ENCODE assay signal across 8 cellular contexts in the genomic region with DNA sequence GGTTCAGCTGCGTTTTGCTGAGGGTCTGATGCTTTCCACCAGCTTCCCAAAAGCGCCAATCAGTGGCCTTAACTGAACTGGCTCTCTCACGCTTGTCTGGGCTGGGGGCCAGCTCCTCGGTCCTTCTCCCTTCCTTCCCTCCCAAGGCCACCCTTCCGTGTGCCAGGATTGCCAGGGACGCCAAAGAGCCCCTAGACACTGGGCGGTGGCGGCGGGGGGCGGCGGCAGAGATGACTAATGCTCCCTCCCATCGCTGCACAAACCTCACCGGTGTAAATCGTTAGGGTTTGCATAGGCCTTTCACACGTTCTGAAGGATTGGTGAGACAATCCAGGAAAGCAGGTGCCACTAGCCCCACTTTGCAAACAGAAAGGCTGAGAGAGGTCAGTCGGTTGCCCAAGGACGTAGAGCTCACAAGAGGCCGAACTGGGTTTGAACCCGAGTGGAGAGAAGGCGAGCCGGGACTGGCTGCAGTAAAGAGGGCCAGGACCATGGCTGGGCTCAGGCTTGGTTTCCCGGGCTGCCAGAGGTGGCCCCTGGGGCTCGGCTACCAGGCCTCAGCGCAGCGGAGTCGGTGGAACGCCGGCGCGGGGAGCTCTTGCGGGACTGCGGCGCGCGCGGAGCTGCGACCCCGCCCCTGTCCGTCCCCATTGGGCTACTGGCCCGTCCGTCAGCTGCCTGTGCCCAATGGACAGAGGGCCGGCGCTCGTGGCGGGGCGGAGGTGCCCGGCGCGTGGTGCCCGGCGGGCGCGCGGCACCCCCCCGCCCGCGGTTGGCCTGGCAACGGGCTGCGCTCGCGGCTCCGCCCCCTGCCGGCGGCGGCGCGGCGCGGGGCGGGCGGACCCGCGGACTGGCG. TPM values are rescaled to one million over a fixed set of nuclear protein-coding genes. Genes with fewer than 3 reads are reported as not detected.
DNase-seq lines count a peak whose midpoint lies in the region; ATAC-seq and TF ChIP-seq lines count a peak whose summit lies in the region.

No MANE protein-coding gene starts in this region.

- no peaks in the 10 kb centered on the region for H3K9me3 Mint-ChIP-seq in CD4-positive, alpha-beta T cell
- H3K9me3 Mint-ChIP-seq in nephron progenitor cell = no peaks in the 10 kb centered on the region

- peaks cover 64% of the 10 kb centered on the region for H3K4me1 ChIP-seq in Karpas-422 (ENCODE audit: low read length)

- no peaks in the 10 kb centered on the region for H3K36me3 ChIP-seq in Karpas-422 (ENCODE audit: insufficient read depth, low read length)

- DNase-seq in CD4-positive, alpha-beta T cell = peak; percentile 78 to 89 (median 84)
- DNase-seq in Karpas-422 = peak; percentile 97
- peak; percentile 89 for DNase-seq in activated gamma-delta T cell (lab: John Stamatoyannopoulos, UW)
- DNase-seq in fibroblast of villous mesenchyme (ENCODE audit: low read depth) = peak; percentile 90
- peak; percentile 99 for DNase-seq in nephron progenitor cell
- DNase-seq in stimulated activated naive CD4-positive, alpha-beta T cell treated with Interleukin-2 at 50 U/mL for 16 hours (lab: John Stamatoyannopoulos, UW) = peak; percentile 88

- peaks cover 17% of the 10 kb centered on the region for H3K27me3 Mint-ChIP-seq in CD4-positive, alpha-beta T cell
- H3K27me3 Mint-ChIP-seq in nephron progenitor cell (ENCODE audit: low read depth, poor library complexity) = peaks cover 63% of the 10 kb centered on the region

- no peaks in the 10 kb centered on the region for H3K36me3 Mint-ChIP-seq in CD4-positive, alpha-beta T cell (ENCODE audit: low read depth)
- no peaks in the 10 kb centered on the region for H3K36me3 Mint-ChIP-seq in nephron progenitor cell (ENCODE audit: low read depth)

- ATAC-seq in CD4-positive, alpha-beta T cell (ENCODE audit: poor library complexity) = peak; percentile 97
- peak; percentile 72 for ATAC-seq in GM21423 (IDR thresholded peaks at IDR 0.05; ENCODE audit: unreplicated experiment)

- no peak overlapping the region for H3K27ac ChIP-seq in CD4-positive, alpha-beta T cell (ENCODE audit: low read depth, low read length)
- no peak overlapping the region for H3K27ac ChIP-seq in Karpas-422 (ENCODE audit: low read length)

- H3K27ac Mint-ChIP-seq in CD4-positive, alpha-beta T cell = peak overlapping the region; percentile 74
- H3K27ac Mint-ChIP-seq in nephron progenitor cell = no peak overlapping the region

- intact Hi-C loops in CD4-positive, alpha-beta T cell (cut with DNase I, micrococcal nuclease) = loop anchor here (2.0 to 5.0 kb wide), 3 partner anchors 63 to 843 kb away; no protein-coding TSS in a partner anchor

- peak overlapping the region; percentile 64 for H3K4me3 ChIP-seq in Karpas-422 (ENCODE audit: low read length)
- H3K4me3 ChIP-seq in fibroblast of villous mesenchyme (ENCODE audit: low read depth, low read length) = peak overlapping the region; percentile 53

- H3K27me3 ChIP-seq in CD4-positive, alpha-beta T cell (ENCODE audit: control insufficient read depth, insufficient read depth, low read length) = no peaks in the 10 kb centered on the region
- H3K27me3 ChIP-seq in Karpas-422 (ENCODE audit: low read length) = no peaks in the 10 kb centered on the region

- H4K20me1 ChIP-seq in Karpas-422 (ENCODE audit: insufficient read depth, low read depth, low read length) = peaks cover 23% of the 10 kb centered on the region; the same call in 1 of the 2 replicates

- H3K9me2 ChIP-seq in Karpas-422 (replicated peaks; ENCODE audit: insufficient read depth, low read length) = no peaks in the 10 kb centered on the region

- TF ChIP-seq POLR2A in Raji (IDR thresholded peaks at IDR 0.05; ENCODE audit: insufficient read depth, low read depth, low read length) = peak; percentile 52

- POLR2A ChIA-PET in CD4-positive, alpha-beta T cell (lab: Charles Lee) = interaction anchor here (0.5 to 1.3 kb wide), 3 partner anchors 68 to 561 kb away, joined by 3 to 5 read pairs (median 4); a partner anchor contains a TSS

- no peak for TF ChIP-seq CTCF in CD4-positive, alpha-beta T cell (IDR thresholded peaks at IDR 0.05)
- TF ChIP-seq CTCF in fibroblast of villous mesenchyme (IDR thresholded peaks at IDR 0.05; ENCODE audit: insufficient read depth, low read depth, low read length) = no peak
- no peak for TF ChIP-seq CTCF in nephron progenitor cell (IDR thresholded peaks at IDR 0.05)

- H3K4me3 Mint-ChIP-seq in CD4-positive, alpha-beta T cell = peak overlapping the region; percentile 92
- peak overlapping the region; percentile 85 for H3K4me3 Mint-ChIP-seq in nephron progenitor cell

- peaks cover 13% of the 10 kb centered on the region for H3K4me1 Mint-ChIP-seq in CD4-positive, alpha-beta T cell (ENCODE audit: low read depth)
- H3K4me1 Mint-ChIP-seq in nephron progenitor cell = peaks cover 18% of the 10 kb centered on the region

- peak overlapping the region; percentile 22; the same call in 1 of the 2 replicates for H2AFZ ChIP-seq in Karpas-422 (ENCODE audit: low read length)

- H3K79me2 ChIP-seq in Karpas-422 (ENCODE audit: low read length) = peaks cover 42% of the 10 kb centered on the region

- no peaks in the 10 kb centered on the region for H3K9me3 ChIP-seq in CD4-positive, alpha-beta T cell (ENCODE audit: control insufficient read depth, low read length)
- H3K9me3 ChIP-seq in Karpas-422 (ENCODE audit: low read length) = no peaks in the 10 kb centered on the region

- H3K4me2 ChIP-seq in Karpas-422 (ENCODE audit: low read depth, low read length, poor library complexity, severe bottlenecking) = peak overlapping the region; percentile 69

- CTCF ChIA-PET in CD4-positive, alpha-beta T cell (lab: Charles Lee) = interaction anchor here (1.1 to 1.3 kb wide), 2 partner anchors 212 to 561 kb away, joined by 4 read pairs; a partner anchor contains a TSS

- peak overlapping the region; percentile 67 for H3K9ac ChIP-seq in Karpas-422 (ENCODE audit: low read length)

RNA-seq across cellular contexts. Expression of a gene that starts 0.6 kb away (rescaled TPM):
- under 1 TPM; 0.20 to 0.38 TPM for total RNA-seq in CD4-positive, alpha-beta T cell
- 33.0 and 33.8 TPM in 2 replicates for total RNA-seq in Karpas-422 (2014; rRNA removed; shearing (Covaris generic); ENCODE audit: low replicate concordance)
- total RNA-seq in fibroblast of villous mesenchyme = 0.64 and 1.3 TPM in 2 replicates

Comparison
In these comparisons a context has a peak if more than half of its experiments do, and no peak if none do; other contexts are left out.
1. RNA of a gene that starts 0.6 kb away (total RNA-seq): 33.0 to 33.8 TPM in Karpas-422; 0.64 to 1.3 TPM in fibroblast of villous mesenchyme and 0.20 to 0.38 TPM in CD4-positive, alpha-beta T cell; every median in the first group is over 10 times any median in the second.
2. Peak in every context shown above with its lines, with median percentiles within 50 percentile points of each other: DNase-seq.